Comparison of ENCODE assay signal across 8 cellular contexts in genomic region chr17:29116652-29117439, GRCh38.
DNase-seq lines count a peak whose midpoint lies in the region; ATAC-seq, FAIRE-seq and TF ChIP-seq lines count a peak whose summit lies in the region.

No MANE protein-coding gene starts in this region.

- no peaks in the 10 kb centered on the region for H3K4me1 ChIP-seq in A549

- POLR2A ChIA-PET in A549 (lab: Yijun Ruan, JAX) = interaction anchor here (0.7 to 1.1 kb wide), 5 partner anchors 151 to 390 kb away, joined by 3 to 9 read pairs (median 4); no protein-coding TSS in a partner anchor

- H3K4me3 ChIP-seq in A549 = no peak overlapping the region
- no peak overlapping the region for H3K4me3 ChIP-seq in lower leg skin (ENCODE audit: low read depth, poor library complexity, severe bottlenecking)

- peak; percentile 76 to 82 for DNase-seq in A549 (ENCODE audit: low read depth in 1 of 2, low spot score in 1 of 2)
- peak; percentile 77 for DNase-seq in GM12891 (ENCODE audit: insufficient read length, low spot score)
- peak; percentile 56 to 83 for DNase-seq in NCI-H526 (lab: John Stamatoyannopoulos, UW)
- peak; percentile 65 to 67 for DNase-seq in activated CD4-positive, alpha-beta T cell treated with anti-CD3 and anti-CD28 coated beads, Interleukin-2, amount 50 U/mL, for 24 hours (ENCODE audit: low read depth in 1 of 2, low spot score in 1 of 2)
- DNase-seq in dedifferentiated amniotic fluid mesenchymal stem cell (ENCODE audit: extremely low spot score) = peak; percentile 39
- DNase-seq in lower leg skin (ENCODE audit: low spot score in 2 of 2) = peak; percentile 58 to 95
- DNase-seq in stimulated activated CD8-positive, alpha-beta memory T cell treated with anti-CD3 and anti-CD28 coated beads, Interleukin-12 subunit alpha, Interleukin-12 subunit beta, amount 100 ng/mL, for 1 hour (ENCODE audit: low read depth) = peak; percentile 66

- WGBS in A549 (ENCODE audit: missing lambda C conversion rate) = 57% methylated on average over 24 of the region's 25 CpGs
- 62 to 63% methylated on average over 25 of the region's 25 CpGs for WGBS in lower leg skin, 2 donors

- peak; percentile 65 to 82 for ATAC-seq in A549
- no peak for ATAC-seq in GM19324 (IDR thresholded peaks at IDR 0.05; ENCODE audit: low FRiP score, unreplicated experiment)

- CTCF ChIA-PET in A549 (lab: Yijun Ruan, JAX) = interaction anchor here (0.5 to 30.4 kb wide), 57 partner anchors 45 to 415 kb away, joined by 3 to 1025 read pairs (median 4); partner anchors contain the start of genes NEK8, PHF12, SEZ6 and TLCD1

- TF ChIP-seq RAD21 in A549 (conservative IDR thresholded peaks at IDR 0.05 in 1 of 2, IDR thresholded peaks at IDR 0.05 in 1 of 2) = peak; percentile 75 to 82

- intact Hi-C loops in lower leg skin (cut with DNase I; ENCODE audit: low total_unique reads) = loop anchor here (5.0 kb wide), 1 partner anchor 150 kb away; no protein-coding TSS in a partner anchor

- no peak overlapping the region for H3K27ac ChIP-seq in A549

- TF ChIP-seq CTCF in A549 (IDR thresholded peaks at IDR 0.05) (peak; percentile 94), lower leg skin (IDR thresholded peaks at IDR 0.05) (peak in 1 of 3 donors; percentile 38)

- H3K9me3 ChIP-seq in A549 = no peaks in the 10 kb centered on the region

- H3K4me2 ChIP-seq in A549 = no peak overlapping the region

- TF ChIP-seq EP300 in A549 (IDR thresholded peaks at IDR 0.05) = no peak

- TF ChIP-seq POLR2A in A549 (IDR thresholded peaks at IDR 0.05; ENCODE audit: low read length) (no peak), GM12891 (IDR thresholded peaks at IDR 0.05; ENCODE audit: low read depth, low read length) (no peak), lower leg skin (IDR thresholded peaks at IDR 0.05) (no peak)

- FAIRE-seq in A549 (lab: Jason Lieb, UNC) (peak; percentile 82), GM12891 (lab: Jason Lieb, UNC) (peak; percentile 96)

TF ChIP-seq in A549, 52 proteins besides CTCF, POLR2A, EP300 and RAD21:
- TF ChIP-seq SMC3 (IDR thresholded peaks at IDR 0.05) = peak; percentile 69
- no peak for TF ChIP-seq NFE2L2 (conservative IDR thresholded peaks at IDR 0.05; ENCODE audit: low read length)
- no peak for TF ChIP-seq JUN (IDR thresholded peaks at IDR 0.05)
- no peak for TF ChIP-seq CBX8 (IDR thresholded peaks at IDR 0.05)

TF ChIP-seq in GM12891, 5 proteins besides CTCF, POLR2A, EP300 and RAD21:
- TF ChIP-seq TAF1 (IDR thresholded peaks at IDR 0.05; ENCODE audit: low read depth, low read length) (no peak), SPI1 (IDR thresholded peaks at IDR 0.05; ENCODE audit: low read depth, low read length) (no peak), POLR2AphosphoS5 (IDR thresholded peaks at IDR 0.05; ENCODE audit: low read depth, low read length) (no peak), PAX5 (IDR thresholded peaks at IDR 0.05; ENCODE audit: insufficient read depth, low read length, severe bottlenecking) (no peak), POU2F2 (IDR thresholded peaks at IDR 0.05; ENCODE audit: low read depth, low read length) (no peak)
